ENCODE assay signal across 15 cellular contexts in the genomic region with DNA sequence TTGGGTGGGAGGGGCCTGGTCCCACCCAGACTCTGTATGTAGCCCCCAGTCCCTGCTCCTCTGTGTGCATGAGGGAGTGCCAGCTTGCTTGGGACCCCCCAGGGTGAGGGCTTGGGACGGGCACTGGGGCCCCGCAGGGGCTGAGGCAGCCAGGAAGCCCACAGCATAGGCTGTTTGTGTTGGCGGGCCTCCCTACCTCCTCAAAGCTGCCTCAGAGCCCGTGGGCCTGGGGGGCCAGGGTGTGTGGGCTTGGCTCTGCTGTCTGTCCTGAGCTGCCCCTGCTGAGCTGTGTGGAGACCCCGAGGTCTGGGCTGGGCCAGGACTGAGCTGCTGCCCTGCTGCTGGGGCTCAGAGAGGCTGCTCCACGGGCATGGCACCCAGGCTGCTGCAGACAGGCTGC. TPM values are rescaled to one million over a fixed set of nuclear protein-coding genes. Genes with fewer than 3 reads are reported as not detected.
A peak's percentile ranks its signal among the peaks of the same experiment; 100 is the strongest.
DNase-seq lines count a peak whose midpoint lies in the region; ATAC-seq, FAIRE-seq and TF ChIP-seq lines count a peak whose summit lies in the region.
"Had no signal": no experiment of that assay in that cellular context is flagged by ENCODE, and none has a peak within 500 bp of the region (broad histone marks: within the 10 kb centered on the region; RNA-seq: fewer than 3 reads in every experiment).

No MANE protein-coding gene starts in this region.

- no peak overlapping the region for H3K23ac ChIP-seq in neuronal stem cell (ENCODE audit: low read depth, low read length, poor library complexity)

- peak overlapping the region; percentile 85; the same call in 1 of the 2 replicates for H3K4me2 ChIP-seq in HepG2 (ENCODE audit: low read depth, low read length)
- no peak overlapping the region for H3K4me2 ChIP-seq in neuronal stem cell (ENCODE audit: insufficient read depth, low read length, poor library complexity, severe bottlenecking)

- ATAC-seq in HepG2 = no peak
- ATAC-seq in right lobe of liver = no peak

- H3K14ac ChIP-seq in neuronal stem cell (ENCODE audit: low read length) = no peak overlapping the region

- peak overlapping the region; percentile 30 for H2BK15ac ChIP-seq in neuronal stem cell (ENCODE audit: low read length)

- no CpG with 5 or more reads among the region's 6 CpGs for WGBS in HepG2 (ENCODE audit: low lambda C conversion rate)
- no CpG with 5 or more reads among the region's 6 CpGs for WGBS in right lobe of liver (ENCODE audit: insufficient coverage, low coverage, low lambda C conversion rate, missing lambda C conversion rate)
- no CpG with 5 or more reads among the region's 6 CpGs for WGBS in neuronal stem cell (ENCODE audit: extremely low coverage in 2 of 2, insufficient read length in 2 of 2, insufficient replicate concordance in 1 of 2), 2 donors

- H3K18ac ChIP-seq in neuronal stem cell (ENCODE audit: low read length) = peak overlapping the region; percentile 78

- DNase-seq in HepG2 (ENCODE audit: low spot score) (no peak), right lobe of liver (no peak), choroid plexus epithelial cell (ENCODE audit: low read depth) (peak; percentile 49), neuronal stem cell (ENCODE audit: low spot score) (no peak), vagina (ENCODE audit: extremely low spot score in 2 of 2) (no peak), NOMO-1 (lab: John Stamatoyannopoulos, UW; ENCODE audit: unreplicated experiment in 2 of 2) (no peak), UCSD-AML1 (lab: John Stamatoyannopoulos, UW; ENCODE audit: unreplicated experiment) (no peak), NCI-H2029 treated with DMSO at 0.1 percent for 48 hours (lab: John Stamatoyannopoulos, UW) (no peak)
- DNase-seq: ACHN, aorta, DMS79, RPMI8226, substantia nigra, WERI-Rb-1 had no signal

- no peak for FAIRE-seq in HepG2 (lab: Jason Lieb, UNC)
- FAIRE-seq: GM18507 had no signal

- no peak overlapping the region for H3K4ac ChIP-seq in neuronal stem cell (ENCODE audit: low read length)

- no peak overlapping the region for H4K8ac ChIP-seq in neuronal stem cell (ENCODE audit: low read depth, low read length)

- no peaks in the 10 kb centered on the region for H3K27me3 ChIP-seq in HepG2 (ENCODE audit: control insufficient read depth in 1 of 2, insufficient read depth in 2 of 2, low read length in 2 of 2)
- peaks cover 0 to 5% of the 10 kb centered on the region in 2 donors for H3K27me3 ChIP-seq in right lobe of liver
- peaks cover 0 to 17% (median 0%) of the 10 kb centered on the region in 3 experiments for H3K27me3 ChIP-seq in neuronal stem cell (ENCODE audit: control insufficient read depth in 3 of 3, insufficient read depth in 3 of 3, low read depth in 1 of 3, low read length in 3 of 3)
- H3K27me3 ChIP-seq in vagina = no peaks in the 10 kb centered on the region

- TF ChIP-seq RAD21 in HepG2 (CRISPR knock-in tag; IDR thresholded peaks at IDR 0.05) = no peak

- CTCF ChIA-PET in HepG2 (lab: Yijun Ruan, JAX; ENCODE audit: low intra/inter-chr PET ratio, low total read pairs) = no interaction called here

- peaks cover 9% of the 10 kb centered on the region; the same call in 1 of the 2 replicates for H4K20me1 ChIP-seq in HepG2 (ENCODE audit: insufficient read depth, low read length)

- no peak for TF ChIP-seq EP300 in HepG2 (IDR thresholded peaks at IDR 0.05; ENCODE audit: low read depth in 2 of 2, low read length in 2 of 2)
- TF ChIP-seq EP300 in HepG2 (CRISPR knock-in tag; IDR thresholded peaks at IDR 0.05; ENCODE audit: borderline replicate concordance) = no peak

- peak overlapping the region; percentile 100 for H2AK5ac ChIP-seq in neuronal stem cell (ENCODE audit: low read depth, low read length)

- H3K36me3 ChIP-seq in HepG2 (replicated peaks in 1 of 2; ENCODE audit: control insufficient read depth in 1 of 2, insufficient read depth in 2 of 2, low read length in 2 of 2) (no peaks in the 10 kb centered on the region; a peak in 3 of 5 replicates), right lobe of liver (no peaks in the 10 kb centered on the region), neuronal stem cell (replicated peaks in 1 of 2; ENCODE audit: control insufficient read depth in 2 of 2, insufficient read depth in 2 of 2, low read length in 2 of 2) (peaks cover 3 to 6% of the 10 kb centered on the region in 2 donors), vagina (peaks cover 0 to 4% of the 10 kb centered on the region in 2 donors)

- in situ Hi-C loops in HepG2 (cut with HindIII; ENCODE audit: extremely low pct_ligation_motif_present, low pct_unique_long_range_greater_than_20kb) = no loop called here

- H3K79me2 ChIP-seq in HepG2 (ENCODE audit: insufficient read depth, low read length) = peaks cover 16% of the 10 kb centered on the region

- no peak for TF ChIP-seq POLR2A in HepG2 (IDR thresholded peaks at IDR 0.05; ENCODE audit: insufficient read depth in 1 of 2, low read depth in 2 of 2, low read length in 2 of 2)
- no peak for TF ChIP-seq POLR2A in right lobe of liver (IDR thresholded peaks at IDR 0.05)
- no peak for TF ChIP-seq POLR2A in vagina (IDR thresholded peaks at IDR 0.05)

- POLR2A ChIA-PET in HepG2 (lab: Yijun Ruan, JAX) = interaction anchor here (1.0 to 11.1 kb wide), 2 partner anchors 16 to 27 kb away, joined by 3 to 141 read pairs; a partner anchor contains a TSS

- H4K91ac ChIP-seq in neuronal stem cell (ENCODE audit: low read depth, low read length, poor library complexity) = no peak overlapping the region

- intact Hi-C loops in HepG2 (cut with micrococcal nuclease; ENCODE audit: unreplicated experiment) = no loop called here
- intact Hi-C loops in right lobe of liver (cut with DNase I) = loop anchor here in 1 of 2 donors (5.0 kb wide), 1 partner anchor 206 kb away; no protein-coding TSS in a partner anchor
- intact Hi-C loops in vagina (cut with DNase I) = no loop called here

- H2AFZ ChIP-seq in HepG2 (ENCODE audit: low read length) (no peak overlapping the region), neuronal stem cell (ENCODE audit: low read length) (no peak overlapping the region)

- BruUV-seq in HepG2 (replicated peaks; lab: Mats Ljungman, UMichigan) = no TSS peak

- no peaks in the 10 kb centered on the region for H3K9me3 ChIP-seq in HepG2 (ENCODE audit: low read length)
- H3K9me3 ChIP-seq in right lobe of liver = no peaks in the 10 kb centered on the region
- H3K9me3 ChIP-seq in neuronal stem cell (replicated peaks in 1 of 2; ENCODE audit: control insufficient read depth in 2 of 2, insufficient read depth in 1 of 2, low read depth in 1 of 2, low read length in 2 of 2) = no peaks in the 10 kb centered on the region
- no peaks in the 10 kb centered on the region for H3K9me3 ChIP-seq in vagina

- no peak for TF ChIP-seq CTCF in HepG2 (CRISPR knock-in tag; IDR thresholded peaks at IDR 0.05)
- TF ChIP-seq CTCF in right lobe of liver (IDR thresholded peaks at IDR 0.05) = no peak
- TF ChIP-seq CTCF in choroid plexus epithelial cell (conservative IDR thresholded peaks at IDR 0.05; ENCODE audit: low read depth, low read length) = no peak
- no peak for TF ChIP-seq CTCF in vagina (IDR thresholded peaks at IDR 0.05)

- H3K79me1 ChIP-seq in neuronal stem cell (ENCODE audit: low read depth, low read length) = peaks cover 16% of the 10 kb centered on the region

- peaks cover 31% of the 10 kb centered on the region for H3K4me1 ChIP-seq in HepG2 (ENCODE audit: insufficient read depth, low read length)
- H3K4me1 ChIP-seq in right lobe of liver = peaks cover 0 to 32% (median 1%) of the 10 kb centered on the region in 4 donors
- peaks cover 32 to 40% of the 10 kb centered on the region in 2 donors for H3K4me1 ChIP-seq in neuronal stem cell (ENCODE audit: control insufficient read depth in 2 of 2, insufficient read depth in 1 of 2, low read depth in 1 of 2, low read length in 2 of 2)
- H3K4me1 ChIP-seq in vagina = peaks cover 86% of the 10 kb centered on the region

- peak overlapping the region; percentile 97 for H2BK12ac ChIP-seq in neuronal stem cell (ENCODE audit: low read length)

- H3K27ac ChIP-seq in HepG2 (ENCODE audit: extremely low read length, insufficient read depth, low read length) (no peak overlapping the region), right lobe of liver (no peak overlapping the region), neuronal stem cell (replicated peaks; ENCODE audit: low read length) (no peak overlapping the region), vagina (peak overlapping the region; percentile 86)
- H3K27ac ChIP-seq: WERI-Rb-1 had no signal

- H3K4me3 ChIP-seq in HepG2 (replicated peaks in 1 of 3; ENCODE audit: insufficient read depth in 1 of 3, low read depth in 2 of 3, low read length in 3 of 3) (no peak overlapping the region), right lobe of liver (no peak overlapping the region), choroid plexus epithelial cell (ENCODE audit: low read depth, low read length) (no peak overlapping the region), neuronal stem cell (ENCODE audit: low read length in 2 of 2) (no peak overlapping the region), vagina (peak overlapping the region in 1 of 2 donors; percentile 99)

- H3K9ac ChIP-seq in HepG2 (ENCODE audit: insufficient read depth, low read depth, low read length) = no peak overlapping the region
- H3K9ac ChIP-seq in neuronal stem cell (ENCODE audit: low read depth, low read length, poor library complexity) = no peak overlapping the region

- no peak overlapping the region for H2BK120ac ChIP-seq in neuronal stem cell (ENCODE audit: low read depth, low read length)

- peak overlapping the region; percentile 56 for H2BK5ac ChIP-seq in neuronal stem cell (ENCODE audit: low read length)

RNA-seq across cellular contexts. Expression of a gene that starts 3.2 kb away (rescaled TPM):
- total RNA-seq in HepG2 (2016; rRNA removed; fragmentation: Illumina TruSeq; extraction: Trizol) (13.2 and 31.7 TPM in 2 replicates), right lobe of liver (10 to 100 TPM; 14.9 to 80.6 (median 30.5) TPM), vagina (99.0 TPM)
- 8.9 and 10.0 TPM in 2 replicates for total RNA-seq in HepG2 (2016; cell fraction: cytosol; rRNA removed; fragmentation: Illumina TruSeq; extraction: Trizol; ENCODE audit: low read depth)
- total RNA-seq in HepG2 (2016; cell fraction: insoluble cytoplasmic fraction; rRNA removed; fragmentation: Illumina TruSeq; extraction: Trizol) = 12.0 and 31.8 TPM in 2 replicates
- 11.0 and 13.5 TPM in 2 replicates for total RNA-seq in HepG2 (2016; cell fraction: membrane; rRNA removed; fragmentation: Illumina TruSeq; extraction: Trizol)
- 26.1 and 32.6 TPM in 2 replicates for total RNA-seq in HepG2 (2016; cell fraction: nucleus; rRNA removed; fragmentation: Illumina TruSeq; extraction: Trizol)
- polyA plus RNA-seq in HepG2 (2011; rRNA removed) = 68.3 and 88.5 TPM in 2 replicates
- 60.2 and 113 TPM in 2 replicates for polyA plus RNA-seq in HepG2 (2011; cell fraction: cytosol; rRNA removed)
- polyA plus RNA-seq in HepG2 (2011; cell fraction: nucleus; rRNA removed) = 232 and 327 TPM in 2 replicates
- polyA plus RNA-seq in HepG2 (2012) = 22.7 and 28.5 TPM in 2 replicates
- polyA plus RNA-seq in HepG2 (2016; cell fraction: cytosol; fragmentation: Illumina TruSeq; extraction: Trizol; ENCODE audit: low read depth) = 10.4 TPM in 2 replicates
- polyA plus RNA-seq in HepG2 (2016; cell fraction: insoluble cytoplasmic fraction; fragmentation: Illumina TruSeq; extraction: Trizol; ENCODE audit: low read depth) = 11.8 and 12.7 TPM in 2 replicates
- polyA plus RNA-seq in HepG2 (2016; cell fraction: membrane; fragmentation: Illumina TruSeq; extraction: Trizol; ENCODE audit: low read depth) = 8.5 and 12.0 TPM in 2 replicates
- polyA plus RNA-seq in HepG2 (2016; cell fraction: nucleus; fragmentation: Illumina TruSeq; extraction: Trizol; ENCODE audit: insufficient read depth, low read depth) = 59.4 and 62.8 TPM in 2 replicates
- 59.6 and 124 TPM in 2 replicates for polyA minus RNA-seq in HepG2 (2011; rRNA and poly(A)+ RNA removed; ENCODE audit: low replicate concordance)
- polyA minus RNA-seq in HepG2 (2011; cell fraction: cytosol; rRNA and poly(A)+ RNA removed) = 24.9 and 25.9 TPM in 2 replicates
- polyA minus RNA-seq in HepG2 (2011; cell fraction: nucleus; rRNA and poly(A)+ RNA removed) = 16.4 and 16.9 TPM in 2 replicates
- polyA plus RNA-seq in neuronal stem cell (2013, experiment 1 of 2) = 39.4 TPM
- 35.6 TPM for polyA plus RNA-seq in neuronal stem cell (2013, experiment 2 of 2)

RNA-seq across cellular contexts. Expression of a gene that starts 3.5 kb away (rescaled TPM):
- total RNA-seq in HepG2 (2016; rRNA removed; fragmentation: Illumina TruSeq; extraction: Trizol) (114 and 146 TPM in 2 replicates), right lobe of liver (10 to 100 TPM; 34.5 to 88.1 (median 72.9) TPM), vagina (53.8 TPM)
- 37.0 and 48.5 TPM in 2 replicates for total RNA-seq in HepG2 (2016; cell fraction: cytosol; rRNA removed; fragmentation: Illumina TruSeq; extraction: Trizol; ENCODE audit: low read depth)
- total RNA-seq in HepG2 (2016; cell fraction: insoluble cytoplasmic fraction; rRNA removed; fragmentation: Illumina TruSeq; extraction: Trizol) = 113 and 136 TPM in 2 replicates
- 68.6 and 79.8 TPM in 2 replicates for total RNA-seq in HepG2 (2016; cell fraction: membrane; rRNA removed; fragmentation: Illumina TruSeq; extraction: Trizol)
- 34.9 and 39.5 TPM in 2 replicates for total RNA-seq in HepG2 (2016; cell fraction: nucleus; rRNA removed; fragmentation: Illumina TruSeq; extraction: Trizol)
- 104 and 115 TPM in 2 replicates for polyA plus RNA-seq in HepG2 (2011; rRNA removed)
- polyA plus RNA-seq in HepG2 (2011; cell fraction: cytosol; rRNA removed) = 35.1 and 78.0 TPM in 2 replicates
- 44.7 and 47.4 TPM in 2 replicates for polyA plus RNA-seq in HepG2 (2011; cell fraction: nucleus; rRNA removed)
- 57.4 and 93.8 TPM in 2 replicates for polyA plus RNA-seq in HepG2 (2012)
- polyA plus RNA-seq in HepG2 (2016; cell fraction: cytosol; fragmentation: Illumina TruSeq; extraction: Trizol; ENCODE audit: low read depth) = 58.6 and 89.5 TPM in 2 replicates
- polyA plus RNA-seq in HepG2 (2016; cell fraction: insoluble cytoplasmic fraction; fragmentation: Illumina TruSeq; extraction: Trizol; ENCODE audit: low read depth) = 221 and 225 TPM in 2 replicates
- polyA plus RNA-seq in HepG2 (2016; cell fraction: membrane; fragmentation: Illumina TruSeq; extraction: Trizol; ENCODE audit: low read depth) = 90.2 and 102 TPM in 2 replicates
- 84.0 and 90.2 TPM in 2 replicates for polyA plus RNA-seq in HepG2 (2016; cell fraction: nucleus; fragmentation: Illumina TruSeq; extraction: Trizol; ENCODE audit: insufficient read depth, low read depth)
- 129 and 143 TPM in 2 replicates for polyA minus RNA-seq in HepG2 (2011; rRNA and poly(A)+ RNA removed; ENCODE audit: low replicate concordance)
- 35.6 and 37.0 TPM in 2 replicates for polyA minus RNA-seq in HepG2 (2011; cell fraction: cytosol; rRNA and poly(A)+ RNA removed)
- 27.3 and 33.1 TPM in 2 replicates for polyA minus RNA-seq in HepG2 (2011; cell fraction: nucleus; rRNA and poly(A)+ RNA removed)
- polyA plus RNA-seq in neuronal stem cell (2013, experiment 1 of 2) = 129 TPM
- 129 TPM for polyA plus RNA-seq in neuronal stem cell (2013, experiment 2 of 2)

RNA-seq across cellular contexts. Expression of a gene that starts 13.1 kb away (rescaled TPM):
- 54.0 and 125 TPM in 2 replicates for total RNA-seq in HepG2 (2016; rRNA removed; fragmentation: Illumina TruSeq; extraction: Trizol)
- total RNA-seq in HepG2 (2016; cell fraction: cytosol; rRNA removed; fragmentation: Illumina TruSeq; extraction: Trizol; ENCODE audit: low read depth) = 31.5 and 37.4 TPM in 2 replicates
- 60.0 and 126 TPM in 2 replicates for total RNA-seq in HepG2 (2016; cell fraction: insoluble cytoplasmic fraction; rRNA removed; fragmentation: Illumina TruSeq; extraction: Trizol)
- 34.7 and 43.1 TPM in 2 replicates for total RNA-seq in HepG2 (2016; cell fraction: membrane; rRNA removed; fragmentation: Illumina TruSeq; extraction: Trizol)
- total RNA-seq in HepG2 (2016; cell fraction: nucleus; rRNA removed; fragmentation: Illumina TruSeq; extraction: Trizol) = 93.4 and 110 TPM in 2 replicates
- polyA plus RNA-seq in HepG2 (2011; rRNA removed) = 197 and 287 TPM in 2 replicates
- 200 and 252 TPM in 2 replicates for polyA plus RNA-seq in HepG2 (2011; cell fraction: cytosol; rRNA removed)
- polyA plus RNA-seq in HepG2 (2011; cell fraction: nucleus; rRNA removed) = 375 and 396 TPM in 2 replicates
- 93.8 and 141 TPM in 2 replicates for polyA plus RNA-seq in HepG2 (2012)
- 36.4 and 45.9 TPM in 2 replicates for polyA plus RNA-seq in HepG2 (2016; cell fraction: cytosol; fragmentation: Illumina TruSeq; extraction: Trizol; ENCODE audit: low read depth)
- polyA plus RNA-seq in HepG2 (2016; cell fraction: insoluble cytoplasmic fraction; fragmentation: Illumina TruSeq; extraction: Trizol; ENCODE audit: low read depth) = 54.8 and 63.7 TPM in 2 replicates
- 41.9 and 45.5 TPM in 2 replicates for polyA plus RNA-seq in HepG2 (2016; cell fraction: membrane; fragmentation: Illumina TruSeq; extraction: Trizol; ENCODE audit: low read depth)
- 208 and 218 TPM in 2 replicates for polyA plus RNA-seq in HepG2 (2016; cell fraction: nucleus; fragmentation: Illumina TruSeq; extraction: Trizol; ENCODE audit: insufficient read depth, low read depth)
- 312 and 492 TPM in 2 replicates for polyA minus RNA-seq in HepG2 (2011; rRNA and poly(A)+ RNA removed; ENCODE audit: low replicate concordance)
- polyA minus RNA-seq in HepG2 (2011; cell fraction: cytosol; rRNA and poly(A)+ RNA removed) = 90.0 and 90.8 TPM in 2 replicates
- polyA minus RNA-seq in HepG2 (2011; cell fraction: nucleus; rRNA and poly(A)+ RNA removed) = 60.9 and 80.8 TPM in 2 replicates
- total RNA-seq in right lobe of liver = 100 to 1,000 TPM in 5 of 6 experiments, 10 to 100 TPM in 1; 70.8 to 156 (median 135) TPM
- polyA plus RNA-seq in neuronal stem cell (2013, experiment 1 of 2) = 74.1 TPM
- 74.3 TPM for polyA plus RNA-seq in neuronal stem cell (2013, experiment 2 of 2)
- 150 TPM for total RNA-seq in vagina

RNA-seq across cellular contexts. Expression of a gene that starts 18.2 kb away (rescaled TPM):
- total RNA-seq in HepG2 (2016; rRNA removed; fragmentation: Illumina TruSeq; extraction: Trizol) = 8.9 and 14.9 TPM in 2 replicates
- 5.5 and 5.9 TPM in 2 replicates for total RNA-seq in HepG2 (2016; cell fraction: cytosol; rRNA removed; fragmentation: Illumina TruSeq; extraction: Trizol; ENCODE audit: low read depth)
- total RNA-seq in HepG2 (2016; cell fraction: insoluble cytoplasmic fraction; rRNA removed; fragmentation: Illumina TruSeq; extraction: Trizol) = 8.5 and 12.6 TPM in 2 replicates
- 6.6 and 10.0 TPM in 2 replicates for total RNA-seq in HepG2 (2016; cell fraction: membrane; rRNA removed; fragmentation: Illumina TruSeq; extraction: Trizol)
- total RNA-seq in HepG2 (2016; cell fraction: nucleus; rRNA removed; fragmentation: Illumina TruSeq; extraction: Trizol) = 10.8 and 16.7 TPM in 2 replicates
- polyA plus RNA-seq in HepG2 (2011; rRNA removed) = 21.0 and 27.7 TPM in 2 replicates
- polyA plus RNA-seq in HepG2 (2011; cell fraction: cytosol; rRNA removed) = 9.8 and 16.5 TPM in 2 replicates
- polyA plus RNA-seq in HepG2 (2011; cell fraction: nucleus; rRNA removed) = 278 and 343 TPM in 2 replicates
- 10.5 and 14.8 TPM in 2 replicates for polyA plus RNA-seq in HepG2 (2012)
- 8.3 and 10.9 TPM in 2 replicates for polyA plus RNA-seq in HepG2 (2016; cell fraction: cytosol; fragmentation: Illumina TruSeq; extraction: Trizol; ENCODE audit: low read depth)
- polyA plus RNA-seq in HepG2 (2016; cell fraction: insoluble cytoplasmic fraction; fragmentation: Illumina TruSeq; extraction: Trizol; ENCODE audit: low read depth) = 14.8 and 17.4 TPM in 2 replicates
- polyA plus RNA-seq in HepG2 (2016; cell fraction: membrane; fragmentation: Illumina TruSeq; extraction: Trizol; ENCODE audit: low read depth) = 11.2 and 14.5 TPM in 2 replicates
- polyA plus RNA-seq in HepG2 (2016; cell fraction: nucleus; fragmentation: Illumina TruSeq; extraction: Trizol; ENCODE audit: insufficient read depth, low read depth) = 48.6 and 55.2 TPM in 2 replicates
- 3.4 and 13.9 TPM in 2 replicates for polyA minus RNA-seq in HepG2 (2011; rRNA and poly(A)+ RNA removed; ENCODE audit: low replicate concordance)
- polyA minus RNA-seq in HepG2 (2011; cell fraction: cytosol; rRNA and poly(A)+ RNA removed) = 7.5 and 8.4 TPM in 2 replicates
- polyA minus RNA-seq in HepG2 (2011; cell fraction: nucleus; rRNA and poly(A)+ RNA removed) = 22.7 and 23.2 TPM in 2 replicates
- total RNA-seq in right lobe of liver = 1 to 10 TPM; 2.2 to 4.0 (median 3.1) TPM
- polyA plus RNA-seq in neuronal stem cell (2013, experiment 1 of 2) = 12.4 TPM
- 11.8 TPM for polyA plus RNA-seq in neuronal stem cell (2013, experiment 2 of 2)
- total RNA-seq in vagina = 4.9 TPM

RNA-seq across cellular contexts. Expression of a gene that starts 27.2 kb away (rescaled TPM):
- total RNA-seq in HepG2 (2016; rRNA removed; fragmentation: Illumina TruSeq; extraction: Trizol) (4.8 and 10.5 TPM in 2 replicates), right lobe of liver (10 to 100 TPM; 33.2 to 97.1 (median 69.6) TPM), vagina (103 TPM)
- total RNA-seq in HepG2 (2016; cell fraction: cytosol; rRNA removed; fragmentation: Illumina TruSeq; extraction: Trizol; ENCODE audit: low read depth) = 3.8 and 4.1 TPM in 2 replicates
- total RNA-seq in HepG2 (2016; cell fraction: insoluble cytoplasmic fraction; rRNA removed; fragmentation: Illumina TruSeq; extraction: Trizol) = 4.0 and 11.4 TPM in 2 replicates
- total RNA-seq in HepG2 (2016; cell fraction: membrane; rRNA removed; fragmentation: Illumina TruSeq; extraction: Trizol) = 4.4 and 5.4 TPM in 2 replicates
- 17.2 and 23.5 TPM in 2 replicates for total RNA-seq in HepG2 (2016; cell fraction: nucleus; rRNA removed; fragmentation: Illumina TruSeq; extraction: Trizol)
- polyA plus RNA-seq in HepG2 (2011; rRNA removed) = 43.2 and 58.1 TPM in 2 replicates
- 7.3 and 12.8 TPM in 2 replicates for polyA plus RNA-seq in HepG2 (2011; cell fraction: cytosol; rRNA removed)
- polyA plus RNA-seq in HepG2 (2011; cell fraction: nucleus; rRNA removed) = 830 and 954 TPM in 2 replicates
- polyA plus RNA-seq in HepG2 (2012) = 70.1 and 82.8 TPM in 2 replicates
- polyA plus RNA-seq in HepG2 (2016; cell fraction: cytosol; fragmentation: Illumina TruSeq; extraction: Trizol; ENCODE audit: low read depth) = 4.8 and 6.6 TPM in 2 replicates
- polyA plus RNA-seq in HepG2 (2016; cell fraction: insoluble cytoplasmic fraction; fragmentation: Illumina TruSeq; extraction: Trizol; ENCODE audit: low read depth) = 14.6 and 20.2 TPM in 2 replicates
- 7.5 and 10.2 TPM in 2 replicates for polyA plus RNA-seq in HepG2 (2016; cell fraction: membrane; fragmentation: Illumina TruSeq; extraction: Trizol; ENCODE audit: low read depth)
- polyA plus RNA-seq in HepG2 (2016; cell fraction: nucleus; fragmentation: Illumina TruSeq; extraction: Trizol; ENCODE audit: insufficient read depth, low read depth) = 77.9 and 79.1 TPM in 2 replicates
- 60.4 and 150 TPM in 2 replicates for polyA minus RNA-seq in HepG2 (2011; rRNA and poly(A)+ RNA removed; ENCODE audit: low replicate concordance)
- polyA minus RNA-seq in HepG2 (2011; cell fraction: cytosol; rRNA and poly(A)+ RNA removed) = 24.0 and 31.5 TPM in 2 replicates
- polyA minus RNA-seq in HepG2 (2011; cell fraction: nucleus; rRNA and poly(A)+ RNA removed) = 135 and 151 TPM in 2 replicates
- 34.4 TPM for polyA plus RNA-seq in neuronal stem cell (2013, experiment 1 of 2)
- polyA plus RNA-seq in neuronal stem cell (2013, experiment 2 of 2) = 33.9 TPM
